In genomic region chr5:40614923-40615585, GRCh38 we compare ENCODE assay signal across 16 cellular contexts.
DNase-seq lines count a peak whose midpoint lies in the region; ATAC-seq and TF ChIP-seq lines count a peak whose summit lies in the region.
"Had no signal": no experiment of that assay in that cellular context is flagged by ENCODE, and none has a peak within 500 bp of the region (broad histone marks: within the 10 kb centered on the region; RNA-seq: fewer than 3 reads in every experiment).

No MANE protein-coding gene starts in this region.

- H3K36me3 ChIP-seq in Loucy (ENCODE audit: insufficient read depth, low read length) (no peaks in the 10 kb centered on the region), osteoblast (ENCODE audit: insufficient read depth, low read length) (no peaks in the 10 kb centered on the region), body of pancreas (replicated peaks in 1 of 2; ENCODE audit: insufficient read depth in 1 of 2, low read depth in 2 of 2) (no peaks in the 10 kb centered on the region)
- H3K36me3 ChIP-seq: WERI-Rb-1 had no signal

- H3K9me2 ChIP-seq in Loucy (replicated peaks; ENCODE audit: low read depth, low read length), result no peaks in the 10 kb centered on the region

- 51 to 52% methylated on average over 3 of the region's 3 CpGs for WGBS in body of pancreas, 2 donors

- H3K79me2 ChIP-seq in Loucy (ENCODE audit: insufficient read depth, low read length) (no peaks in the 10 kb centered on the region), osteoblast (ENCODE audit: insufficient read depth, low read length) (no peaks in the 10 kb centered on the region)

- peaks cover 31% of the 10 kb centered on the region for H3K4me1 ChIP-seq in Loucy (ENCODE audit: insufficient read depth, low read length, poor library complexity, severe bottlenecking)
- peaks cover 21% of the 10 kb centered on the region for H3K4me1 ChIP-seq in osteoblast (ENCODE audit: insufficient read depth, low read length)
- H3K4me1 ChIP-seq in body of pancreas, result no peaks in the 10 kb centered on the region

- H4K20me1 ChIP-seq in Loucy (ENCODE audit: insufficient read depth, low read length, poor library complexity, severe bottlenecking) (no peaks in the 10 kb centered on the region), osteoblast (ENCODE audit: insufficient read depth, low read length) (no peaks in the 10 kb centered on the region)

- no peak for TF ChIP-seq POLR2A in body of pancreas (IDR thresholded peaks at IDR 0.05)

- peaks cover 36% of the 10 kb centered on the region for H3K4me1 Mint-ChIP-seq in CD4-positive, alpha-beta T cell (ENCODE audit: low read depth)
- peaks cover 10% of the 10 kb centered on the region for H3K4me1 Mint-ChIP-seq in central memory CD8-positive, alpha-beta T cell
- H3K4me1 Mint-ChIP-seq: brain had no signal

- no peak for DNase-seq in CD4-positive, alpha-beta T cell
- no peak for DNase-seq in central memory CD8-positive, alpha-beta T cell (ENCODE audit: low spot score in 2 of 2)
- no peak for DNase-seq in osteoblast (ENCODE audit: insufficient read length, low spot score, missing footprints)
- DNase-seq in NCI-H2107 treated with DMSO at 0.1 percent for 48 hours (lab: John Stamatoyannopoulos, UW; ENCODE audit: unreplicated experiment), result no peak
- DNase-seq in body of pancreas, result no peak
- no peak for DNase-seq in SW 1271 (lab: John Stamatoyannopoulos, UW)
- DNase-seq: activated effector memory CD4-positive, alpha-beta T cell treated with Interleukin-2 at 50 U/mL for 16 hours; NCI-H2171; stimulated activated CD4-positive, alpha-beta T cell treated with anti-CD3 and anti-CD28 coated beads, Interleukin-2, amount 100 ng/mL, for 48 hours; T-helper 1 cell; trophoblast cell; WERI-Rb-1 had no signal

- peaks cover 3% of the 10 kb centered on the region for H3K9me3 Mint-ChIP-seq in CD4-positive, alpha-beta T cell
- peaks cover 5% of the 10 kb centered on the region for H3K9me3 Mint-ChIP-seq in central memory CD8-positive, alpha-beta T cell
- H3K9me3 Mint-ChIP-seq: brain had no signal

- TF ChIP-seq CTCF in CD4-positive, alpha-beta T cell (IDR thresholded peaks at IDR 0.05), result no peak
- TF ChIP-seq CTCF in Loucy (conservative IDR thresholded peaks at IDR 0.05; ENCODE audit: low read length) (no peak), osteoblast (IDR thresholded peaks at IDR 0.05; ENCODE audit: extremely low read depth, low read depth, low read length) (no peak), body of pancreas (IDR thresholded peaks at IDR 0.05) (no peak)

- no peak overlapping the region for H3K9ac ChIP-seq in Loucy (ENCODE audit: low read depth, low read length, poor library complexity, severe bottlenecking)

- no peaks in the 10 kb centered on the region for H3F3A ChIP-seq in Loucy (ENCODE audit: low read depth)

- peak overlapping the region; percentile 28 for H3K4me2 ChIP-seq in Loucy (ENCODE audit: low read depth, low read length, poor library complexity, severe bottlenecking)
- H3K4me2 ChIP-seq in osteoblast (ENCODE audit: insufficient read depth, low read length), result peak overlapping the region; percentile 52

- ATAC-seq in CD4-positive, alpha-beta T cell (ENCODE audit: poor library complexity), result no peak
- ATAC-seq in central memory CD8-positive, alpha-beta T cell (replicated peaks; ENCODE audit: extremely low read depth, poor library complexity, severe bottlenecking), result no peak
- no peak for ATAC-seq in body of pancreas

- peak overlapping the region; percentile 49 for H3K4me3 Mint-ChIP-seq in CD4-positive, alpha-beta T cell
- H3K4me3 Mint-ChIP-seq in central memory CD8-positive, alpha-beta T cell, result peak overlapping the region; percentile 8
- H3K4me3 Mint-ChIP-seq: brain had no signal

- no peak overlapping the region for H3K27ac ChIP-seq in CD4-positive, alpha-beta T cell (ENCODE audit: low read depth, low read length)
- H3K27ac ChIP-seq in osteoblast (ENCODE audit: low read depth, low read length), result no peak overlapping the region
- peak overlapping the region in 1 of 4 donors; percentile 19 for H3K27ac ChIP-seq in body of pancreas
- H3K27ac ChIP-seq: C4-2B, RWPE1, WERI-Rb-1 had no signal

- H3K27me3 ChIP-seq in CD4-positive, alpha-beta T cell (ENCODE audit: control insufficient read depth, insufficient read depth, low read length), result no peaks in the 10 kb centered on the region
- H3K27me3 ChIP-seq in Loucy (ENCODE audit: insufficient read depth, low read length, poor library complexity, severe bottlenecking) (no peaks in the 10 kb centered on the region), osteoblast (ENCODE audit: insufficient read depth, low read length) (no peaks in the 10 kb centered on the region), body of pancreas (no peaks in the 10 kb centered on the region)

- H3K27ac Mint-ChIP-seq in CD4-positive, alpha-beta T cell, result peak overlapping the region; percentile 67
- peak overlapping the region; percentile 69 for H3K27ac Mint-ChIP-seq in central memory CD8-positive, alpha-beta T cell (ENCODE audit: low read depth)
- H3K27ac Mint-ChIP-seq: brain had no signal

- no peaks in the 10 kb centered on the region for H3K9me3 ChIP-seq in CD4-positive, alpha-beta T cell (ENCODE audit: control insufficient read depth, low read length)
- H3K9me3 ChIP-seq in Loucy (ENCODE audit: insufficient read depth, low read depth, low read length), result no peaks in the 10 kb centered on the region
- H3K9me3 ChIP-seq in osteoblast (ENCODE audit: low read depth, low read length), result no peaks in the 10 kb centered on the region
- H3K9me3 ChIP-seq in body of pancreas, result no peaks in the 10 kb centered on the region

- H3K4me3 ChIP-seq in Loucy (ENCODE audit: low read length, poor library complexity, severe bottlenecking) (no peak overlapping the region), osteoblast (ENCODE audit: insufficient read depth, low read length) (no peak overlapping the region), body of pancreas (no peak overlapping the region)

- intact Hi-C loops in CD4-positive, alpha-beta T cell (cut with DNase I, micrococcal nuclease), result no loop called here
- intact Hi-C loops in body of pancreas (cut with DNase I), result no loop called here

- no peaks in the 10 kb centered on the region for H3K27me3 Mint-ChIP-seq in CD4-positive, alpha-beta T cell
- H3K27me3 Mint-ChIP-seq in central memory CD8-positive, alpha-beta T cell, result no peaks in the 10 kb centered on the region

- CTCF ChIA-PET in CD4-positive, alpha-beta T cell (lab: Charles Lee), result no interaction called here

- POLR2A ChIA-PET in CD4-positive, alpha-beta T cell (lab: Charles Lee), result interaction anchor here (0.6 to 1.1 kb wide), 7 partner anchors 8 to 69 kb away, joined by 3 read pairs; partner anchors contain the start of gene PTGER4

- H2AFZ ChIP-seq in Loucy (ENCODE audit: low read length), result no peak overlapping the region
- H2AFZ ChIP-seq in osteoblast (ENCODE audit: low read length), result no peak overlapping the region

- no peaks in the 10 kb centered on the region for H3K36me3 Mint-ChIP-seq in CD4-positive, alpha-beta T cell (ENCODE audit: low read depth)
- no peaks in the 10 kb centered on the region for H3K36me3 Mint-ChIP-seq in central memory CD8-positive, alpha-beta T cell (ENCODE audit: insufficient read depth)
- H3K36me3 Mint-ChIP-seq: brain had no signal
